2 cellular contexts compared by ENCODE assay signal in the genomic region with DNA sequence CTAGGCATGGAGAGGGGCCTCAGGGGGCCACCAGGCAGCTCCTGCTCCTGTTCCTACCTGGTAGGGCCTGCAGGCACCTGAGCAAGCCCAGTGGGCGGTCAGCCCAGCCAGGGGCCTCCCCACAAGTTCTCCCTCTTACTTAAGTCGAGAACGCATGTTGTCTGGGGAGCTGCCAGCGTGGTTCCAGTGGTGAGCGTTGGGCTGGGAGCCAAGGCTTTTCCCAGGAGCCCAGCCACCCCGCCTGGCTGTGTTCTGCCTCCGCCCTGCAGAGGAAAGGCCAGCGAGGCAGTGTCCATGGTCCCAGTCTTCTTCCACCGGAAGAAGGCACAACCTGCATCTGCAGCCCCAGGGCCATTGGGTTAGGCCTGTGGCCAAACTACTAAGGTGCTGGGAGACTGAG.
TF ChIP-seq lines count a peak whose summit lies in the region.

No MANE protein-coding gene starts in this region.

TF ChIP-seq in IMR-90, 13 proteins besides CTCF, POLR2A, EP300 and RAD21:
- no peak for TF ChIP-seq BHLHE40 (IDR thresholded peaks at IDR 0.05; ENCODE audit: low read depth, low read length)
- TF ChIP-seq, protein P1, sequence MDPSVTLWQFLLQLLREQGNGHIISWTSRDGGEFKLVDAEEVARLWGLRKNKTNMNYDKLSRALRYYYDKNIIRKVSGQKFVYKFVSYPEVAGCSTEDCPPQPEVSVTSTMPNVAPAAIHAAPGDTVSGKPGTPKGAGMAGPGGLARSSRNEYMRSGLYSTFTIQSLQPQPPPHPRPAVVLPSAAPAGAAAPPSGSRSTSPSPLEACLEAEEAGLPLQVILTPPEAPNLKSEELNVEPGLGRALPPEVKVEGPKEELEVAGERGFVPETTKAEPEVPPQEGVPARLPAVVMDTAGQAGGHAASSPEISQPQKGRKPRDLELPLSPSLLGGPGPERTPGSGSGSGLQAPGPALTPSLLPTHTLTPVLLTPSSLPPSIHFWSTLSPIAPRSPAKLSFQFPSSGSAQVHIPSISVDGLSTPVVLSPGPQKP (IDR thresholded peaks at IDR 0.05; ENCODE audit: borderline replicate concordance, low read depth, low read length) = no peak
- TF ChIP-seq RCOR1 (IDR thresholded peaks at IDR 0.05; ENCODE audit: insufficient replicate concordance, low read length) = no peak
- TF ChIP-seq, protein P2, sequence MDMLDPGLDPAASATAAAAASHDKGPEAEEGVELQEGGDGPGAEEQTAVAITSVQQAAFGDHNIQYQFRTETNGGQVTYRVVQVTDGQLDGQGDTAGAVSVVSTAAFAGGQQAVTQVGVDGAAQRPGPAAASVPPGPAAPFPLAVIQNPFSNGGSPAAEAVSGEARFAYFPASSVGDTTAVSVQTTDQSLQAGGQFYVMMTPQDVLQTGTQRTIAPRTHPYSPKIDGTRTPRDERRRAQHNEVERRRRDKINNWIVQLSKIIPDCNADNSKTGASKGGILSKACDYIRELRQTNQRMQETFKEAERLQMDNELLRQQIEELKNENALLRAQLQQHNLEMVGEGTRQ (IDR thresholded peaks at IDR 0.05; ENCODE audit: low read depth, low read length) = no peak
- TF ChIP-seq CHD1 (IDR thresholded peaks at IDR 0.05; ENCODE audit: low read depth, low read length) = no peak
- TF ChIP-seq NFE2L2 (IDR thresholded peaks at IDR 0.05; ENCODE audit: low read depth, low read length) = no peak

TF ChIP-seq in SK-N-SH, 30 proteins besides CTCF, POLR2A, EP300 and RAD21:
- TF ChIP-seq MEF2A (IDR thresholded peaks at IDR 0.05; ENCODE audit: borderline replicate concordance, low read depth) (no peak), JUND (IDR thresholded peaks at IDR 0.05) (no peak), CHD2 (IDR thresholded peaks at IDR 0.05; ENCODE audit: low read length, partially characterized antibody) (peak; percentile 16), MXI1 (IDR thresholded peaks at IDR 0.05; ENCODE audit: low read depth, low read length) (0 out of 2 replicates have a peak, but pooled peaks have one; percentile 46)
